10 cellular contexts compared by ENCODE assay signal in the genomic region with DNA sequence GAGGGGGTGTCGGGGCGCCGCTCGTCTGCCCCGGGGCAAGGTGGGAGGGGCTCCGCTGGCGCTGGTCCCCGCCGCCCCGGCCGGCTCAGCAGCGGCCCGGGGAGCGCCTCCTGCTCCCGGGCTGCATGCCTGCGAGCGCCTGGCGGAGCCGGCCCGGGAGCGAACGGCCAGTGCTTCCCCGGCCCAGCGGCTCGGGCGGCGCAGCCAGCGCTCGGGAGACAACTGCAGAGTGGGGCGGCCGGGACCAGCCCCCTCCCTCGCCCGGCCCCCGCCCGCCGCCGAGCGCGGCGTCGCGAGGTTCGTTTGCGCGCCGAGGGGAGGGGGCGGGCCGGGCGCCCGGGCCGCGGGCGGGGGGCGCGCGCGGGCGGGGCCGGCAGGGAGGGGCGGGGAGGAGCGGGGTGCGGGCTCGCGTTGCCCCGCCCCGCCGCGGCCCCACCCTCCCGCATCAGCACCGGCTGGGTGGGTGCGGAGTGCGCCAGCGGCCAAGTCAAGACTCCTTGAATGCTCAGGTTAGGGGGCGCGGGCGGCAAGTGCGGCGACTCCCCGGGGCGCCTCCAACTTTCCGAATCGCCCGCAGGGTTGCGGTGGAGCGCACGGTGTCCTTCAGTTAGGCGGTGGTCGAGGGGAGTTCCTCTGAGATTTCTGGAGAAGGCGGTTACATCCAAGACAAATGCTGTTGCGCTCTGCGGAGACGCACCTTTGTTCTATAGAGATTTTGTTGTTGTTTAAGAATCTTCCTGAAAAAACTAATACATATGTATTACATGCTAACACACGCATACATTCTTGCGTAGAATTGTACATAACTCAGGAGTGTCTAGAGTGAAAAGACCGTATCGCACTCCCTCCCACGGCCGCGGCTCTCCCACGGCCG. TPM values are rescaled to one million over a fixed set of nuclear protein-coding genes. Genes with fewer than 3 reads are reported as not detected.
DNase-seq lines count a peak whose midpoint lies in the region; ATAC-seq and TF ChIP-seq lines count a peak whose summit lies in the region.
"Had no signal": no experiment of that assay in that cellular context is flagged by ENCODE, and none has a peak within 500 bp of the region (broad histone marks: within the 10 kb centered on the region; RNA-seq: fewer than 3 reads in every experiment).

A gene with protein sequence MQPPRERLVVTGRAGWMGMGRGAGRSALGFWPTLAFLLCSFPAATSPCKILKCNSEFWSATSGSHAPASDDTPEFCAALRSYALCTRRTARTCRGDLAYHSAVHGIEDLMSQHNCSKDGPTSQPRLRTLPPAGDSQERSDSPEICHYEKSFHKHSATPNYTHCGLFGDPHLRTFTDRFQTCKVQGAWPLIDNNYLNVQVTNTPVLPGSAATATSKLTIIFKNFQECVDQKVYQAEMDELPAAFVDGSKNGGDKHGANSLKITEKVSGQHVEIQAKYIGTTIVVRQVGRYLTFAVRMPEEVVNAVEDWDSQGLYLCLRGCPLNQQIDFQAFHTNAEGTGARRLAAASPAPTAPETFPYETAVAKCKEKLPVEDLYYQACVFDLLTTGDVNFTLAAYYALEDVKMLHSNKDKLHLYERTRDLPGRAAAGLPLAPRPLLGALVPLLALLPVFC (minus strand): TSS at position 231 of the 874 bp plus-strand sequence. CDS start 279 bp downstream, outside the sequence.

- peak within 1 kb of the TSS; percentile 63 for H2BK15ac ChIP-seq in neuronal stem cell (ENCODE audit: low read length)

- H3K4me2 ChIP-seq in SK-N-SH (peak within 1 kb of the TSS; percentile 76), neuronal stem cell (ENCODE audit: insufficient read depth, low read length, poor library complexity, severe bottlenecking) (peak within 1 kb of the TSS; percentile 76)

- peak within 1 kb of the TSS; percentile 85 for H3K4me3 Mint-ChIP-seq in T-helper 2 cell treated with Interferon-gamma antibody and Interleukin-4, amounts not matched to agents 5 μg/mL and 100 μg/mL, for 36 hours

- peaks cover 0 to 8% of the 10 kb centered on the region in 2 experiments; a peak in 1 of 4 replicates for H3K4me1 ChIP-seq in SK-N-SH (ENCODE audit: control insufficient read depth in 1 of 2, insufficient read depth in 2 of 2, low read depth in 1 of 2, low read length in 1 of 2)
- peaks cover 13 to 23% of the 10 kb centered on the region in 2 donors for H3K4me1 ChIP-seq in neuronal stem cell (ENCODE audit: control insufficient read depth in 2 of 2, insufficient read depth in 1 of 2, low read depth in 1 of 2, low read length in 2 of 2)

- H3K4ac ChIP-seq in neuronal stem cell (ENCODE audit: low read length) = peak within 1 kb of the TSS; percentile 87

- no peak within 1 kb of the TSS for H3K27ac ChIP-seq in SK-N-SH (ENCODE audit: low read depth in 2 of 2, low read length in 1 of 2)
- peak within 1 kb of the TSS; percentile 81 for H3K27ac ChIP-seq in neuronal stem cell (replicated peaks; ENCODE audit: low read length)
- H3K27ac ChIP-seq: C4-2B, VCaP had no signal

- H4K91ac ChIP-seq in neuronal stem cell (ENCODE audit: low read depth, low read length, poor library complexity) = peak within 1 kb of the TSS; percentile 38

- CTCF ChIA-PET in SK-N-SH (lab: Yijun Ruan, JAX) = interaction anchor here (0.9 to 2.6 kb wide), 23 partner anchors 11 to 1234 kb away, joined by 3 to 78 read pairs (median 7); no protein-coding TSS in a partner anchor

- TF ChIP-seq RAD21 in SK-N-SH (IDR thresholded peaks at IDR 0.05; ENCODE audit: low read length) = no peak

- H3K27me3 ChIP-seq in SK-N-SH (ENCODE audit: insufficient read depth) = peaks cover 45% of the 10 kb centered on the region; the same call in 1 of the 2 replicates
- H3K27me3 ChIP-seq in neuronal stem cell (ENCODE audit: control insufficient read depth in 3 of 3, insufficient read depth in 3 of 3, low read depth in 1 of 3, low read length in 3 of 3) = no peaks in the 10 kb centered on the region

- no peaks in the 10 kb centered on the region for H3K9me3 ChIP-seq in SK-N-SH
- peaks cover 2 to 8% of the 10 kb centered on the region in 2 donors for H3K9me3 ChIP-seq in neuronal stem cell (replicated peaks in 1 of 2; ENCODE audit: control insufficient read depth in 2 of 2, insufficient read depth in 1 of 2, low read depth in 1 of 2, low read length in 2 of 2)

- 5% methylated on average over 14 of the region's 101 CpGs for WGBS in SK-N-SH (ENCODE audit: low lambda C conversion rate)
- no CpG with 5 or more reads among the region's 101 CpGs for WGBS in neuronal stem cell (ENCODE audit: extremely low coverage in 2 of 2, insufficient read length in 2 of 2, insufficient replicate concordance in 1 of 2), 2 donors

- H3K14ac ChIP-seq in neuronal stem cell (ENCODE audit: low read length) = peak within 1 kb of the TSS; percentile 94

- no peaks in the 10 kb centered on the region for H3K79me1 ChIP-seq in neuronal stem cell (ENCODE audit: low read depth, low read length)

- peak within 1 kb of the TSS; percentile 72 for H2BK120ac ChIP-seq in neuronal stem cell (ENCODE audit: low read depth, low read length)

- H3K9me3 Mint-ChIP-seq in T-helper 2 cell treated with Interferon-gamma antibody and Interleukin-4, amounts not matched to agents 5 μg/mL and 100 μg/mL, for 36 hours = no peaks in the 10 kb centered on the region

- no peaks in the 10 kb centered on the region for H3F3A ChIP-seq in SK-N-SH (replicated peaks; ENCODE audit: insufficient read depth)

- H3K9ac ChIP-seq in SK-N-SH (no peak within 1 kb of the TSS), neuronal stem cell (ENCODE audit: low read depth, low read length, poor library complexity) (peak within 1 kb of the TSS; percentile 99)

- H3K23ac ChIP-seq in neuronal stem cell (ENCODE audit: low read depth, low read length, poor library complexity) = peak within 1 kb of the TSS; percentile 39

- H2AK5ac ChIP-seq in neuronal stem cell (ENCODE audit: low read depth, low read length) = peak within 1 kb of the TSS; percentile 86

- no peak within 1 kb of the TSS for H4K8ac ChIP-seq in neuronal stem cell (ENCODE audit: low read depth, low read length)

- no peaks in the 10 kb centered on the region for H3K9me2 ChIP-seq in SK-N-SH

- ATAC-seq in GM21526 (IDR thresholded peaks at IDR 0.05; ENCODE audit: low FRiP score, unreplicated experiment) (no peak), HG02884 (IDR thresholded peaks at IDR 0.05; ENCODE audit: unreplicated experiment) (no peak)

- POLR2A ChIA-PET in SK-N-SH (lab: Yijun Ruan, JAX) = no interaction called here

- H2BK5ac ChIP-seq in neuronal stem cell (ENCODE audit: low read length) = peak within 1 kb of the TSS; percentile 98

- no peak for DNase-seq in T-helper 2 cell treated with Interferon-gamma antibody and Interleukin-4, amounts not matched to agents 5 μg/mL and 100 μg/mL, for 36 hours (ENCODE audit: low spot score)
- no peak for DNase-seq in T-helper 2 cell
- DNase-seq in SK-N-SH = peak; percentile 85
- DNase-seq in fibroblast of villous mesenchyme (ENCODE audit: low read depth) = no peak
- peak; percentile 63 for DNase-seq in neuronal stem cell (ENCODE audit: low spot score)
- no peak for DNase-seq in DMS114 treated with DMSO at 0.1 percent for 48 hours (lab: John Stamatoyannopoulos, UW; ENCODE audit: unreplicated experiment)

- H2BK12ac ChIP-seq in neuronal stem cell (ENCODE audit: low read length) = peak within 1 kb of the TSS; percentile 42

- H3K4me3 ChIP-seq in SK-N-SH (ENCODE audit: low read depth in 2 of 2, low read length in 1 of 2) = peak within 1 kb of the TSS; percentile 40 to 60
- H3K4me3 ChIP-seq in fibroblast of villous mesenchyme (ENCODE audit: low read depth, low read length) = peak within 1 kb of the TSS; percentile 30
- peak within 1 kb of the TSS; percentile 56 to 98 for H3K4me3 ChIP-seq in neuronal stem cell (ENCODE audit: low read length in 2 of 2)

- no peaks in the 10 kb centered on the region for H4K20me1 ChIP-seq in SK-N-SH (ENCODE audit: insufficient read depth)

- H3K27me3 Mint-ChIP-seq in T-helper 2 cell treated with Interferon-gamma antibody and Interleukin-4, amounts not matched to agents 5 μg/mL and 100 μg/mL, for 36 hours (ENCODE audit: low read depth) = peaks cover 60% of the 10 kb centered on the region

- H3K4me1 Mint-ChIP-seq in T-helper 2 cell treated with Interferon-gamma antibody and Interleukin-4, amounts not matched to agents 5 μg/mL and 100 μg/mL, for 36 hours (ENCODE audit: low read depth) = peaks cover 7% of the 10 kb centered on the region

- TF ChIP-seq CTCF in SK-N-SH (IDR thresholded peaks at IDR 0.05) = no peak
- no peak for TF ChIP-seq CTCF in fibroblast of villous mesenchyme (IDR thresholded peaks at IDR 0.05; ENCODE audit: insufficient read depth, low read depth, low read length)

- no peaks in the 10 kb centered on the region for H3K36me3 Mint-ChIP-seq in T-helper 2 cell treated with Interferon-gamma antibody and Interleukin-4, amounts not matched to agents 5 μg/mL and 100 μg/mL, for 36 hours (ENCODE audit: low read depth)

- H3K27ac Mint-ChIP-seq in T-helper 2 cell treated with Interferon-gamma antibody and Interleukin-4, amounts not matched to agents 5 μg/mL and 100 μg/mL, for 36 hours = no peak within 1 kb of the TSS

- peak within 1 kb of the TSS; percentile 46; the same call in 1 of the 2 replicates for H2AFZ ChIP-seq in SK-N-SH (ENCODE audit: low read depth)
- H2AFZ ChIP-seq in neuronal stem cell (ENCODE audit: low read length) = peak within 1 kb of the TSS; percentile 76

- H3K36me3 ChIP-seq in SK-N-SH (replicated peaks in 1 of 2; ENCODE audit: control insufficient read depth in 1 of 2, insufficient read depth in 2 of 2, low read length in 1 of 2) = no peaks in the 10 kb centered on the region
- H3K36me3 ChIP-seq in neuronal stem cell (replicated peaks in 1 of 2; ENCODE audit: control insufficient read depth in 2 of 2, insufficient read depth in 2 of 2, low read length in 2 of 2) = peaks cover 0 to 29% of the 10 kb centered on the region in 2 donors

- no peaks in the 10 kb centered on the region for H3K79me2 ChIP-seq in SK-N-SH (ENCODE audit: insufficient read depth)

- no peak for TF ChIP-seq EP300 in SK-N-SH (IDR thresholded peaks at IDR 0.05; ENCODE audit: borderline replicate concordance in 1 of 2, low read depth in 1 of 2, low read length in 1 of 2)

- H3K18ac ChIP-seq in neuronal stem cell (ENCODE audit: low read length) = peak within 1 kb of the TSS; percentile 99

TF ChIP-seq in SK-N-SH, 30 proteins besides CTCF, POLR2A, EP300 and RAD21 (continues in another document):
- TF ChIP-seq ELF1 (IDR thresholded peaks at IDR 0.05) (no peak), YY1 (IDR thresholded peaks at IDR 0.05; ENCODE audit: low read depth) (no peak), FOSL2 (IDR thresholded peaks at IDR 0.05; ENCODE audit: borderline replicate concordance, low read depth) (no peak)

RNA-seq across cellular contexts. Expression of the gene that starts here (rescaled TPM):
- polyA plus RNA-seq in SK-N-SH (2012; rRNA removed) = 0.76 and 1.5 TPM in 2 replicates
- polyA plus RNA-seq in SK-N-SH (2012; cell fraction: cytosol; rRNA removed) = 0.76 and 1.3 TPM in 2 replicates
- 1.2 and 1.3 TPM in 2 replicates for polyA plus RNA-seq in SK-N-SH (2012; cell fraction: nucleus; rRNA removed)
- 0.32 TPM in 1 of 2 replicates, not detected in the other for total RNA-seq in fibroblast of villous mesenchyme
- 196 TPM for polyA plus RNA-seq in neuronal stem cell (2013, experiment 1 of 2)
- 194 TPM for polyA plus RNA-seq in neuronal stem cell (2013, experiment 2 of 2)

Comparison
In these comparisons a context has a peak if more than half of its experiments do, and no peak if none do; other contexts are left out.
1. DNase-seq: peak in SK-N-SH (single experiment) and neuronal stem cell (single experiment); none in T-helper 2 cell treated with Interferon-gamma antibody and Interleukin-4, amounts not matched to agents 5 μg/mL and 100 μg/mL, for 36 hours (single experiment), T-helper 2 cell (0 of 5), fibroblast of villous mesenchyme (single experiment) and DMS114 treated with DMSO at 0.1 percent for 48 hours (single experiment).
2. Peak in every context shown above with its lines, with median percentiles within 50 percentile points of each other: H3K4me3 ChIP-seq.